In the genomic region with DNA sequence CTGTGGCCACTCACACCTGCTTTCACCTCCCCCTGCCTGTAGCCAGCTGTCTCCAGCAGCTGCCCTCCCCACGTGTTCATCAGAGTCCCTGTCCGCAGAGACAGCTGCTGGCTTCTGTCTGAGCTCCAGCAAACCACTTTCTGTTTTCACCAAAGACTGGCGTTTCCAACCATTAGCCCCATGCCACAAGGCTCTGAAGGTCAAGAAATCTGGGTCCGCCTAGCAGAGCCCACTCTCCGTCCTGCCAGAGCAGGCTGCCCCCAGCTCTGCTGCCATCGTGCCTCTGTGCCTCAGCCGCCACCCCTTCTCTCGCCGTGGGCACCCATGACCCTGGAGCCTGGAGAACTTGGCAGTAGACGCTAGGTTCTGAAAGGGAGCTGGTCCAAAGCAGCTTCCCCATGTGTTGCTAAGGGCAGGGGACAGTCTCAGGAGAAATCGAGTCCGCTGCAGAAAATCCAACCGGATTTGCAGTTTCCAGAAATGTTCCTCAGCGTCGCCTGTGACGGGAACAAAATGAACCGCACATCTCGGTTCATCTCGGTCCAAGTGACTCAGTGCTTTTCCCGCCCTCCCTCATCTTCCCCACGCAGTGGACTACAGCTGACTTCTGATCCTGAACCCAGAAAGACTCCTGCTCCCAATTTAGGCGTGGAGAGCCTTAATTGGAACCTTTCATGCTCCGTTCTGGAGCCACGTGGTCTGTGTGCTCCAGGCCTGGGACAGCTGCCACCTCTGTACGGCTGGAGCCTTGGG, we compare ENCODE assay signal across 10 cellular contexts. TPM values are rescaled to one million over a fixed set of nuclear protein-coding genes. Genes with fewer than 3 reads are reported as not detected.
DNase-seq lines count a peak whose midpoint lies in the region; ATAC-seq and TF ChIP-seq lines count a peak whose summit lies in the region.
"Had no signal": no experiment of that assay in that cellular context is flagged by ENCODE, and none has a peak within 500 bp of the region (broad histone marks: within the 10 kb centered on the region; RNA-seq: fewer than 3 reads in every experiment).

No MANE protein-coding gene starts in this region.

- no peaks in the 10 kb centered on the region for H3K27me3 ChIP-seq in muscle layer of colon (ENCODE audit: control insufficient read depth in 1 of 2, insufficient read depth in 2 of 2, low read length in 2 of 2)

- H3K9me3 ChIP-seq in muscle layer of colon (ENCODE audit: low read length): no peaks in the 10 kb centered on the region

- H3K27ac ChIP-seq in muscle layer of colon (ENCODE audit: low read depth, low read length): peak overlapping the region; percentile 63

- peaks cover 49% of the 10 kb centered on the region for H3K4me1 ChIP-seq in muscle layer of colon (ENCODE audit: insufficient read depth, low read length)

- DNase-seq in AG08395 (ENCODE audit: low spot score) (peak; percentile 89), NCI-H146 treated with DMSO at 0.1 percent for 48 hours (lab: John Stamatoyannopoulos, UW; ENCODE audit: unreplicated experiment) (peak; percentile 68), endothelial cell (ENCODE audit: low spot score) (no peak), T-helper 2 cell (no peak), progenitor cell of endocrine pancreas (ENCODE audit: low spot score, unreplicated experiment) (no peak)
- no peak for DNase-seq in stimulated activated CD4-positive, alpha-beta T cell treated with anti-CD3 and anti-CD28 coated beads, Interleukin-2, amount 100 ng/mL, for 48 hours
- DNase-seq: CD4-positive, alpha-beta memory T cell had no signal

- H3K36me3 Mint-ChIP-seq in endothelial cell (ENCODE audit: low read depth, unreplicated experiment) (peaks cover 9% of the 10 kb centered on the region), progenitor cell of endocrine pancreas (ENCODE audit: insufficient read depth) (peaks cover 12% of the 10 kb centered on the region)

- no peaks in the 10 kb centered on the region for H3K9me3 Mint-ChIP-seq in endothelial cell (ENCODE audit: unreplicated experiment)
- H3K9me3 Mint-ChIP-seq in progenitor cell of endocrine pancreas (ENCODE audit: low read depth): no peaks in the 10 kb centered on the region
- H3K9me3 Mint-ChIP-seq: CD4-positive, alpha-beta memory T cell had no signal

- peaks cover 18% of the 10 kb centered on the region for H3K4me1 Mint-ChIP-seq in endothelial cell (ENCODE audit: unreplicated experiment)
- peaks cover 5% of the 10 kb centered on the region for H3K4me1 Mint-ChIP-seq in progenitor cell of endocrine pancreas (ENCODE audit: low read depth)

- no peak for TF ChIP-seq CTCF in endothelial cell (IDR thresholded peaks at IDR 0.05; ENCODE audit: unreplicated experiment)
- TF ChIP-seq CTCF in progenitor cell of endocrine pancreas (IDR thresholded peaks at IDR 0.05; ENCODE audit: unreplicated experiment): no peak

- no peaks in the 10 kb centered on the region for H3K36me3 ChIP-seq in muscle layer of colon (ENCODE audit: insufficient read depth, low read length)

- H3K27me3 Mint-ChIP-seq in endothelial cell (ENCODE audit: unreplicated experiment): peaks cover 6% of the 10 kb centered on the region
- no peaks in the 10 kb centered on the region for H3K27me3 Mint-ChIP-seq in progenitor cell of endocrine pancreas
- H3K27me3 Mint-ChIP-seq: CD4-positive, alpha-beta memory T cell had no signal

- H3K4me3 ChIP-seq in muscle layer of colon (ENCODE audit: low read depth in 1 of 2, low read length in 2 of 2): peak overlapping the region; percentile 5 to 47
- H3K4me3 ChIP-seq: smooth muscle cell had no signal

- peak overlapping the region; percentile 96 for H3K27ac Mint-ChIP-seq in endothelial cell (ENCODE audit: unreplicated experiment)
- no peak overlapping the region for H3K27ac Mint-ChIP-seq in progenitor cell of endocrine pancreas

- H3K4me3 Mint-ChIP-seq in endothelial cell (ENCODE audit: unreplicated experiment): no peak overlapping the region
- no peak overlapping the region for H3K4me3 Mint-ChIP-seq in progenitor cell of endocrine pancreas (ENCODE audit: low read depth)
- H3K4me3 Mint-ChIP-seq: CD4-positive, alpha-beta memory T cell had no signal

- no peak for ATAC-seq in HG02763 (IDR thresholded peaks at IDR 0.05; ENCODE audit: unreplicated experiment)

- H3K9ac ChIP-seq in muscle layer of colon (ENCODE audit: low read length): peak overlapping the region; percentile 11

RNA-seq across cellular contexts. Expression of a gene that starts 28.0 kb away (rescaled TPM):
- total RNA-seq in endothelial cell (ENCODE audit: unreplicated experiment): 18.2 TPM
- total RNA-seq in progenitor cell of endocrine pancreas: 35.7 and 39.3 TPM in 2 replicates

RNA-seq across cellular contexts. Expression of a gene that starts 51.4 kb away (rescaled TPM):
- total RNA-seq in endothelial cell (ENCODE audit: unreplicated experiment) (70.8 TPM), progenitor cell of endocrine pancreas (87.2 and 91.5 TPM in 2 replicates)

Comparison
In these comparisons a context has a peak if more than half of its experiments do, and no peak if none do; other contexts are left out.
1. DNase-seq: peak in AG08395 (single experiment) and NCI-H146 treated with DMSO at 0.1 percent for 48 hours (single experiment); none in endothelial cell (single experiment), T-helper 2 cell (0 of 5), progenitor cell of endocrine pancreas (single experiment) and stimulated activated CD4-positive, alpha-beta T cell treated with anti-CD3 and anti-CD28 coated beads, Interleukin-2, amount 100 ng/mL, for 48 hours (0 of 2).